In the genomic region with DNA sequence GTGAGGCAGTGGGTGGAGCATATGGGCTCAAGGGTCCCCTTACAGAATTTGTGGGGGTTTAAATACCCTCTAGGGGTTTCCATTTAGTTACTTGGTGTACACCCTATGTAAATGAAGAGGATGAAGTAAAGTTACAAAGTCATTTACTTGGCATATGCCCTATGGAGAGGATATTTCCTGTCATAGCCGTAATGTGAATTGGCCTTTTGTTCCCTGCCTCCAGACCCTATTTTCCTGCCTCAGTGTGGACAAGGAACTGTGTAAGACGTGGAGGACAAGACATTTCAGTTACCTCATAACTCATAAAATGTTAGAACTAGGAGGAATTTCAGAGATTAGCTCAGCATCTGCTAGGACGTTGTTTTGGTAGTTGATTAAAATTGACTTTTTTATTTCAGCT, we compare ENCODE assay signal across 1 cellular context.
TF ChIP-seq lines count a peak whose summit lies in the region.

No MANE protein-coding gene starts in this region.

TF ChIP-seq in WTC11, 78 proteins besides CTCF, POLR2A, EP300 and RAD21:
- TF ChIP-seq NFATC4 (CRISPR knock-in tag; IDR thresholded peaks at IDR 0.05): no peak
- no peak for TF ChIP-seq TEAD1 (CRISPR knock-in tag; IDR thresholded peaks at IDR 0.05)
